ENCODE assay signal across 13 cellular contexts in genomic region chr12:93297032-93297431, GRCh38.
DNase-seq lines count a peak whose midpoint lies in the region; ATAC-seq and TF ChIP-seq lines count a peak whose summit lies in the region.
"Had no signal": no experiment of that assay in that cellular context is flagged by ENCODE, and none has a peak within 500 bp of the region (broad histone marks: within the 10 kb centered on the region; RNA-seq: fewer than 3 reads in every experiment).

No MANE protein-coding gene starts in this region.

- no peak overlapping the region for H3K4me3 ChIP-seq in upper lobe of right lung

- no peaks in the 10 kb centered on the region for H3K9me3 ChIP-seq in upper lobe of right lung

- peak; percentile 52 for ATAC-seq in activated naive CD8-positive, alpha-beta T cell treated with anti-CD3 and anti-CD28 coated beads, Interleukin-2, amount 10 ng/mL, durations not matched to agents 7 days and 5 days (ENCODE audit: low read depth)
- no peak for ATAC-seq in activated naive CD8-positive, alpha-beta T cell treated with anti-CD3 and anti-CD28 coated beads, Interleukin-2, amount 50 U/mL, for 24 hours
- ATAC-seq in GM21619 (IDR thresholded peaks at IDR 0.05; ENCODE audit: unreplicated experiment) (peak; percentile 94), HG03159 (IDR thresholded peaks at IDR 0.05; ENCODE audit: unreplicated experiment) (peak; percentile 86), sciatic nerve (peak; percentile 49), upper lobe of right lung (no peak)

- H3K4me3 Mint-ChIP-seq in activated naive CD8-positive, alpha-beta T cell treated with anti-CD3 and anti-CD28 coated beads, Interleukin-2, amount 10 ng/mL, durations not matched to agents 7 days and 5 days, result peak overlapping the region; percentile 34
- no peak overlapping the region for H3K4me3 Mint-ChIP-seq in activated naive CD8-positive, alpha-beta T cell treated with anti-CD3 and anti-CD28 coated beads, Interleukin-2, amount 50 U/mL, for 24 hours
- H3K4me3 Mint-ChIP-seq: type B pancreatic cell had no signal

- TF ChIP-seq CTCF in upper lobe of right lung (IDR thresholded peaks at IDR 0.05), result no peak

- H3K27ac Mint-ChIP-seq in activated naive CD8-positive, alpha-beta T cell treated with anti-CD3 and anti-CD28 coated beads, Interleukin-2, amount 10 ng/mL, durations not matched to agents 7 days and 5 days, result peak overlapping the region; percentile 50
- H3K27ac Mint-ChIP-seq in activated naive CD8-positive, alpha-beta T cell treated with anti-CD3 and anti-CD28 coated beads, Interleukin-2, amount 50 U/mL, for 24 hours, result no peak overlapping the region
- H3K27ac Mint-ChIP-seq: type B pancreatic cell had no signal

- peaks cover 4% of the 10 kb centered on the region for H3K4me1 Mint-ChIP-seq in activated naive CD8-positive, alpha-beta T cell treated with anti-CD3 and anti-CD28 coated beads, Interleukin-2, amount 10 ng/mL, durations not matched to agents 7 days and 5 days
- peaks cover 9% of the 10 kb centered on the region for H3K4me1 Mint-ChIP-seq in activated naive CD8-positive, alpha-beta T cell treated with anti-CD3 and anti-CD28 coated beads, Interleukin-2, amount 50 U/mL, for 24 hours

- H3K27ac ChIP-seq in upper lobe of right lung, result no peak overlapping the region

- no peaks in the 10 kb centered on the region for H3K4me1 ChIP-seq in upper lobe of right lung

- DNase-seq in activated naive CD8-positive, alpha-beta T cell treated with anti-CD3 and anti-CD28 coated beads, Interleukin-2, amount 10 ng/mL, durations not matched to agents 7 days and 5 days, result no peak
- DNase-seq in activated naive CD8-positive, alpha-beta T cell treated with anti-CD3 and anti-CD28 coated beads, Interleukin-2, amount 50 U/mL, for 24 hours, result no peak
- DNase-seq in sciatic nerve (ENCODE audit: low spot score) (no peak), NOMO-1 (lab: John Stamatoyannopoulos, UW; ENCODE audit: unreplicated experiment in 2 of 2) (no peak), upper lobe of right lung (no peak), hepatic stellate cell (ENCODE audit: low spot score) (no peak)
- DNase-seq: activated CD4-positive, CD25-positive, alpha-beta regulatory T cell treated with anti-CD3 and anti-CD28 coated beads, Interleukin-2, amount 50 U/mL, for 72 hours; activated naive CD4-positive, alpha-beta T cell treated with anti-CD3 and anti-CD28 coated beads, Interleukin-2, amount 50 U/mL, for 16 hours; NCI-H2081; occipital lobe had no signal

- H3K9me3 Mint-ChIP-seq in activated naive CD8-positive, alpha-beta T cell treated with anti-CD3 and anti-CD28 coated beads, Interleukin-2, amount 10 ng/mL, durations not matched to agents 7 days and 5 days, result peaks cover 1% of the 10 kb centered on the region
- H3K9me3 Mint-ChIP-seq in activated naive CD8-positive, alpha-beta T cell treated with anti-CD3 and anti-CD28 coated beads, Interleukin-2, amount 50 U/mL, for 24 hours, result no peaks in the 10 kb centered on the region
- H3K9me3 Mint-ChIP-seq: type B pancreatic cell had no signal

- POLR2A ChIA-PET in activated naive CD8-positive, alpha-beta T cell treated with anti-CD3 and anti-CD28 coated beads, Interleukin-2, amount 10 ng/mL, durations not matched to agents 7 days and 5 days (lab: Charles Lee), result interaction anchor here (0.8 kb wide), 1 partner anchor 53 kb away, joined by 3 read pairs; no protein-coding TSS in a partner anchor

- no peaks in the 10 kb centered on the region for H3K27me3 ChIP-seq in upper lobe of right lung

- intact Hi-C loops in sciatic nerve (cut with DNase I), result no loop called here
- intact Hi-C loops in upper lobe of right lung (cut with DNase I), result no loop called here

- H3K27me3 Mint-ChIP-seq in activated naive CD8-positive, alpha-beta T cell treated with anti-CD3 and anti-CD28 coated beads, Interleukin-2, amount 10 ng/mL, durations not matched to agents 7 days and 5 days, result no peaks in the 10 kb centered on the region
- H3K27me3 Mint-ChIP-seq in activated naive CD8-positive, alpha-beta T cell treated with anti-CD3 and anti-CD28 coated beads, Interleukin-2, amount 50 U/mL, for 24 hours, result no peaks in the 10 kb centered on the region
- H3K27me3 Mint-ChIP-seq: type B pancreatic cell had no signal

- H3K36me3 Mint-ChIP-seq in activated naive CD8-positive, alpha-beta T cell treated with anti-CD3 and anti-CD28 coated beads, Interleukin-2, amount 10 ng/mL, durations not matched to agents 7 days and 5 days, result no peaks in the 10 kb centered on the region
- no peaks in the 10 kb centered on the region for H3K36me3 Mint-ChIP-seq in activated naive CD8-positive, alpha-beta T cell treated with anti-CD3 and anti-CD28 coated beads, Interleukin-2, amount 50 U/mL, for 24 hours (ENCODE audit: low read depth)
- H3K36me3 Mint-ChIP-seq: type B pancreatic cell had no signal

- no peaks in the 10 kb centered on the region for H3K36me3 ChIP-seq in upper lobe of right lung

Comparison
In these comparisons a context has a peak if more than half of its experiments do, and no peak if none do; other contexts are left out.
1. ATAC-seq: peak in activated naive CD8-positive, alpha-beta T cell treated with anti-CD3 and anti-CD28 coated beads, Interleukin-2, amount 10 ng/mL, durations not matched to agents 7 days and 5 days (single experiment), GM21619 (single experiment), HG03159 (single experiment) and sciatic nerve (single experiment); none in activated naive CD8-positive, alpha-beta T cell treated with anti-CD3 and anti-CD28 coated beads, Interleukin-2, amount 50 U/mL, for 24 hours (single experiment) and upper lobe of right lung (single experiment).